ENCODE assay signal across 8 cellular contexts in genomic region chr20:44080646-44081267, GRCh38.
DNase-seq lines count a peak whose midpoint lies in the region; ATAC-seq, FAIRE-seq and TF ChIP-seq lines count a peak whose summit lies in the region.

No MANE protein-coding gene starts in this region.

- no peak overlapping the region for H2AFZ ChIP-seq in keratinocyte (ENCODE audit: control insufficient read depth, low read length)

- H3K9me3 ChIP-seq in breast epithelium, result no peaks in the 10 kb centered on the region
- no peaks in the 10 kb centered on the region for H3K9me3 ChIP-seq in keratinocyte (ENCODE audit: control insufficient read depth, low read depth, low read length)

- no peak overlapping the region for H3K4me2 ChIP-seq in keratinocyte (ENCODE audit: control insufficient read depth, extremely low read depth, insufficient read depth, low read depth, low read length)

- intact Hi-C loops in breast epithelium (cut with DNase I; ENCODE audit: low total_unique reads), result loop anchor here (5.0 kb wide), 1 partner anchor 548 kb away; no protein-coding TSS in a partner anchor

- H3K4me3 ChIP-seq in GM06990 (replicated peaks; ENCODE audit: low read depth, low read length), result no peak overlapping the region
- no peak overlapping the region for H3K4me3 ChIP-seq in breast epithelium
- H3K4me3 ChIP-seq in keratinocyte (ENCODE audit: control insufficient read depth in 2 of 3, extremely low read depth in 1 of 3, insufficient read depth in 2 of 3, low read depth in 1 of 3, low read length in 3 of 3), result no peak overlapping the region

- no peak for TF ChIP-seq POLR2A in breast epithelium (IDR thresholded peaks at IDR 0.05)

- H3K27ac ChIP-seq in VCaP (peak overlapping the region; percentile 19; the same call in 1 of the 2 replicates), breast epithelium (no peak overlapping the region), keratinocyte (ENCODE audit: control insufficient read depth, insufficient read depth, low read length) (no peak overlapping the region)

- H3K4me1 ChIP-seq in breast epithelium (no peaks in the 10 kb centered on the region), keratinocyte (ENCODE audit: control insufficient read depth, extremely low read depth, insufficient read depth, low read length) (no peaks in the 10 kb centered on the region)

- no peaks in the 10 kb centered on the region for H3K9me1 ChIP-seq in keratinocyte (ENCODE audit: control insufficient read depth, extremely low read depth, insufficient read depth, low read length)

- DNase-seq in GM06990 (ENCODE audit: extremely low read depth, insufficient read length) (peak; percentile 37), NCI-H2107 (lab: John Stamatoyannopoulos, UW) (peak; percentile 28), breast epithelium (ENCODE audit: low spot score in 2 of 2) (peak; percentile 57 to 72), keratinocyte (ENCODE audit: low read depth, low spot score) (no peak)
- DNase-seq in stimulated activated CD4-positive, alpha-beta T cell treated with anti-CD3 and anti-CD28 coated beads, Interleukin-2, amount 100 ng/mL, for 24 hours, result peak; percentile 75 to 79

- no peaks in the 10 kb centered on the region for H4K20me1 ChIP-seq in keratinocyte (ENCODE audit: control insufficient read depth, extremely low read depth, insufficient read depth, low read length)

- no peak overlapping the region for H3K9ac ChIP-seq in keratinocyte (ENCODE audit: control insufficient read depth, extremely low read depth, insufficient read depth, low read length)

- TF ChIP-seq CTCF in GM06990 (IDR thresholded peaks at IDR 0.05; ENCODE audit: insufficient read depth, low read length, poor library complexity, severe bottlenecking), result peak; percentile 93
- TF ChIP-seq CTCF in VCaP (conservative IDR thresholded peaks at IDR 0.05), result peak; percentile 98
- TF ChIP-seq CTCF in breast epithelium (IDR thresholded peaks at IDR 0.05), result peak; percentile 93 to 96 (median 95)
- peak; percentile 88 to 99 (median 99) for TF ChIP-seq CTCF in keratinocyte (optimal IDR thresholded peaks at IDR 0.05 in 1 of 3, IDR thresholded peaks at IDR 0.05 in 1 of 3, conservative IDR thresholded peaks at IDR 0.05 in 1 of 3; ENCODE audit: extremely low read depth in 1 of 3, insufficient read depth in 2 of 3, low read length in 3 of 3)

- peak; percentile 67 for FAIRE-seq in keratinocyte (lab: Jason Lieb, UNC)

- dilution Hi-C loops in keratinocyte (cut with MboI; ENCODE audit: extremely low pct_ligation_motif_present, low sequenced_read_pairs), result no loop called here

- H3K36me3 ChIP-seq in GM06990 (ENCODE audit: control insufficient read depth, insufficient read depth, low read length) (no peaks in the 10 kb centered on the region), breast epithelium (no peaks in the 10 kb centered on the region), keratinocyte (ENCODE audit: control insufficient read depth in 2 of 2, extremely low read depth in 1 of 2, insufficient read depth in 2 of 2, low read length in 2 of 2) (no peaks in the 10 kb centered on the region)

- H3K79me2 ChIP-seq in keratinocyte (ENCODE audit: control insufficient read depth, insufficient read depth, low read length), result no peaks in the 10 kb centered on the region

- H3K27me3 ChIP-seq in GM06990 (replicated peaks; ENCODE audit: control insufficient read depth, insufficient read depth, low read length) (no peaks in the 10 kb centered on the region), breast epithelium (no peaks in the 10 kb centered on the region), keratinocyte (ENCODE audit: control insufficient read depth, extremely low read depth, insufficient read depth, low read length) (no peaks in the 10 kb centered on the region)

- ATAC-seq in HG02884 (IDR thresholded peaks at IDR 0.05; ENCODE audit: unreplicated experiment) (peak; percentile 63), HG02840 (IDR thresholded peaks at IDR 0.05; ENCODE audit: low FRiP score, unreplicated experiment) (no peak)
